ENCODE assay signal across 2 cellular contexts in genomic region chr3:195770841-195771650, GRCh38. TPM values are rescaled to one million over a fixed set of nuclear protein-coding genes. Genes with fewer than 3 reads are reported as not detected.
"Had no signal": no experiment of that assay in that cellular context is flagged by ENCODE, and none has a peak within 500 bp of the region (broad histone marks: within the 10 kb centered on the region; RNA-seq: fewer than 3 reads in every experiment).

No MANE protein-coding gene starts in this region.

RNA-seq across cellular contexts. Expression of gene MUC4, which starts 40.7 kb away (rescaled TPM):
- total RNA-seq: lung microvascular endothelial cell, SJSA1 had no signal

RNA-seq across cellular contexts. Expression of gene MUC20, which starts 50.3 kb away (rescaled TPM):
- total RNA-seq: SJSA1 had no signal
